ENCODE assay signal across 8 cellular contexts in the genomic region with DNA sequence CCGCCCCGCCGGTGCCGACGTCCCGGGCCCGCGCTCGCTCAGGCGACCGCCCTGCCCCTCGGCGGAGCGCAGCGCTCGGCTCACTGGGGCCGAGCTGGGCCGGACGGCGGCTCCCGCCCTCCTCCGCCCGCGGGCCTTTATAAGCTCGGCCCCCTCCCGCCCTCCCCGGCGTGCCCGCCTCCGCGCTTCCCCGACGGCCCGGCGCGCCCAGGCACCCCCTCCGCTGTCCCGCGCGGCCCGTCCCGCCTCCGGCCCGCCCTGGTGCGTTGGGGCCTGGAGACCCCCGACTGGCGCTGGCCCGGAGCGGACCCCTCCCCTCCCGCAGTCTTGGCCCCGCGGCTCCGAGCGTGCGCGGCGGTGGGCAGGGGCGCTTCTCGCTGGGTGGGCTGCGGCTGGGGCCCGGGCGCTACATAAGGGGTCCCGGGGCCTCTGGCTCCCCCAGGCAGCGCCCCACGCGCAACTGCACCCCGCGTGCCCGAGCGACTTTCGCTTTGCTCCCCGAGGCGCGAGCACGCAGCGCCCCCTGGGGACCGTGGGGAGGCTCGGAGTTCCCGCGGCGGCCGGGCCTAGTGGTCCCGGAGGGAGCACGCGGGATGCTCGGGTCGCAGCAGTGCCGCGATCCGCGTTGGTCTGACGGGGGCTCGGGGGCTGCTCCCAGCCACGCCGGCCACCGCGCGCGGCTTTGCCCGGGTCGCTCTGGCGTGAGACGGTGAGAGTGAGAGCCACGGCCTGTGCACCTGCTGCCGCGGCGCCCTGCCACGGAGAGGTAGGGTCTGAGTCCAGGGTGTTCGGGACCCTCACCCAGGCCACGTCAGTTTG. TPM values are rescaled to one million over a fixed set of nuclear protein-coding genes. Genes with fewer than 3 reads are reported as not detected.
A peak's percentile ranks its signal among the peaks of the same experiment; 100 is the strongest.
DNase-seq lines count a peak whose midpoint lies in the region; ATAC-seq and TF ChIP-seq lines count a peak whose summit lies in the region.

A gene with protein sequence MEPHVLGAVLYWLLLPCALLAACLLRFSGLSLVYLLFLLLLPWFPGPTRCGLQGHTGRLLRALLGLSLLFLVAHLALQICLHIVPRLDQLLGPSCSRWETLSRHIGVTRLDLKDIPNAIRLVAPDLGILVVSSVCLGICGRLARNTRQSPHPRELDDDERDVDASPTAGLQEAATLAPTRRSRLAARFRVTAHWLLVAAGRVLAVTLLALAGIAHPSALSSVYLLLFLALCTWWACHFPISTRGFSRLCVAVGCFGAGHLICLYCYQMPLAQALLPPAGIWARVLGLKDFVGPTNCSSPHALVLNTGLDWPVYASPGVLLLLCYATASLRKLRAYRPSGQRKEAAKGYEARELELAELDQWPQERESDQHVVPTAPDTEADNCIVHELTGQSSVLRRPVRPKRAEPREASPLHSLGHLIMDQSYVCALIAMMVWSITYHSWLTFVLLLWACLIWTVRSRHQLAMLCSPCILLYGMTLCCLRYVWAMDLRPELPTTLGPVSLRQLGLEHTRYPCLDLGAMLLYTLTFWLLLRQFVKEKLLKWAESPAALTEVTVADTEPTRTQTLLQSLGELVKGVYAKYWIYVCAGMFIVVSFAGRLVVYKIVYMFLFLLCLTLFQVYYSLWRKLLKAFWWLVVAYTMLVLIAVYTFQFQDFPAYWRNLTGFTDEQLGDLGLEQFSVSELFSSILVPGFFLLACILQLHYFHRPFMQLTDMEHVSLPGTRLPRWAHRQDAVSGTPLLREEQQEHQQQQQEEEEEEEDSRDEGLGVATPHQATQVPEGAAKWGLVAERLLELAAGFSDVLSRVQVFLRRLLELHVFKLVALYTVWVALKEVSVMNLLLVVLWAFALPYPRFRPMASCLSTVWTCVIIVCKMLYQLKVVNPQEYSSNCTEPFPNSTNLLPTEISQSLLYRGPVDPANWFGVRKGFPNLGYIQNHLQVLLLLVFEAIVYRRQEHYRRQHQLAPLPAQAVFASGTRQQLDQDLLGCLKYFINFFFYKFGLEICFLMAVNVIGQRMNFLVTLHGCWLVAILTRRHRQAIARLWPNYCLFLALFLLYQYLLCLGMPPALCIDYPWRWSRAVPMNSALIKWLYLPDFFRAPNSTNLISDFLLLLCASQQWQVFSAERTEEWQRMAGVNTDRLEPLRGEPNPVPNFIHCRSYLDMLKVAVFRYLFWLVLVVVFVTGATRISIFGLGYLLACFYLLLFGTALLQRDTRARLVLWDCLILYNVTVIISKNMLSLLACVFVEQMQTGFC (N-terminal part only) (minus strand): TSS at position 115 of the 819 bp plus-strand sequence. CDS start 256 bp downstream, outside the sequence.

- peak; percentile 14 for ATAC-seq in activated T-helper 17 cell treated with anti-CD3 and anti-CD28 coated beads, Interleukin-2, amount 50 U/mL, for 72 hours (replicated peaks)
- ATAC-seq in natural killer cell treated with Interleukin-12 subunit alpha and Interleukin-12 subunit beta and Interleukin-15 and Interleukin-18, amount 100 ng/mL, for 72 hours, result peak; percentile 62 to 80
- ATAC-seq in HG03045 (IDR thresholded peaks at IDR 0.05; ENCODE audit: unreplicated experiment), result no peak

- H2AFZ ChIP-seq in OCI-LY7 (ENCODE audit: low read length), result peak within 1 kb of the TSS; percentile 67

- peaks cover 16% of the 10 kb centered on the region for H3K4me1 Mint-ChIP-seq in activated T-helper 17 cell treated with anti-CD3 and anti-CD28 coated beads, Interleukin-2, amount 50 U/mL, for 72 hours
- peaks cover 42 to 43% of the 10 kb centered on the region in 2 donors for H3K4me1 Mint-ChIP-seq in natural killer cell treated with Interleukin-12 subunit alpha and Interleukin-12 subunit beta and Interleukin-15 and Interleukin-18, amount 100 ng/mL, for 72 hours (ENCODE audit: low read depth in 2 of 2)

- POLR2A ChIA-PET in OCI-LY7 (lab: Charles Lee), result interaction anchor here (0.6 to 1.5 kb wide), 3 partner anchors 10 to 15 kb away, joined by 3 to 4 read pairs (median 4); no protein-coding TSS in a partner anchor

- H3K9me2 ChIP-seq in OCI-LY7 (ENCODE audit: insufficient read depth, low read length), result no peaks in the 10 kb centered on the region

- H3K4me3 Mint-ChIP-seq in activated T-helper 17 cell treated with anti-CD3 and anti-CD28 coated beads, Interleukin-2, amount 50 U/mL, for 72 hours, result peak within 1 kb of the TSS; percentile 87
- peak within 1 kb of the TSS; percentile 81 for H3K4me3 Mint-ChIP-seq in natural killer cell treated with Interleukin-12 subunit alpha and Interleukin-12 subunit beta and Interleukin-15 and Interleukin-18, amount 100 ng/mL, for 72 hours

- peaks cover 41% of the 10 kb centered on the region; the same call in 1 of the 2 replicates for H3K79me2 ChIP-seq in OCI-LY7 (ENCODE audit: insufficient read depth, low read depth, low read length)

- peak; percentile 80 for DNase-seq in AG08395 (ENCODE audit: low spot score)
- peak; percentile 82 for DNase-seq in OCI-LY7 (ENCODE audit: low spot score)
- peak; percentile 53 for DNase-seq in fibroblast of peridontal ligament (ENCODE audit: extremely low read depth)
- peak; percentile 83 for DNase-seq in natural killer cell treated with Interleukin-12 subunit alpha and Interleukin-12 subunit beta and Interleukin-15 and Interleukin-18, amount 100 ng/mL, for 72 hours (ENCODE audit: low spot score)
- DNase-seq in superior temporal gyrus (ENCODE audit: extremely low spot score), result peak; percentile 59

- peak within 1 kb of the TSS; percentile 86 for H3K4me2 ChIP-seq in OCI-LY7 (ENCODE audit: low read length)

- H3K9me3 Mint-ChIP-seq in activated T-helper 17 cell treated with anti-CD3 and anti-CD28 coated beads, Interleukin-2, amount 50 U/mL, for 72 hours, result no peaks in the 10 kb centered on the region
- H3K9me3 Mint-ChIP-seq in natural killer cell treated with Interleukin-12 subunit alpha and Interleukin-12 subunit beta and Interleukin-15 and Interleukin-18, amount 100 ng/mL, for 72 hours, result no peaks in the 10 kb centered on the region

- H3K27ac Mint-ChIP-seq in activated T-helper 17 cell treated with anti-CD3 and anti-CD28 coated beads, Interleukin-2, amount 50 U/mL, for 72 hours, result no peak within 1 kb of the TSS
- H3K27ac Mint-ChIP-seq in natural killer cell treated with Interleukin-12 subunit alpha and Interleukin-12 subunit beta and Interleukin-15 and Interleukin-18, amount 100 ng/mL, for 72 hours, result peak within 1 kb of the TSS; percentile 87 to 94

- H3K9me3 ChIP-seq in OCI-LY7 (ENCODE audit: low read length), result no peaks in the 10 kb centered on the region

- intact Hi-C loops in OCI-LY7 (cut with micrococcal nuclease; ENCODE audit: unreplicated experiment), result loop anchor here (1.0 kb wide), 1 partner anchor 17 kb away; no protein-coding TSS in a partner anchor

- peak within 1 kb of the TSS; percentile 57 for H3K27ac ChIP-seq in OCI-LY7 (ENCODE audit: low read depth, low read length, poor library complexity, severe bottlenecking)

- H3K27me3 Mint-ChIP-seq in activated T-helper 17 cell treated with anti-CD3 and anti-CD28 coated beads, Interleukin-2, amount 50 U/mL, for 72 hours, result no peaks in the 10 kb centered on the region
- no peaks in the 10 kb centered on the region for H3K27me3 Mint-ChIP-seq in natural killer cell treated with Interleukin-12 subunit alpha and Interleukin-12 subunit beta and Interleukin-15 and Interleukin-18, amount 100 ng/mL, for 72 hours

- no peaks in the 10 kb centered on the region for H3K36me3 ChIP-seq in OCI-LY7 (ENCODE audit: insufficient read depth, low read length)

- H3K36me3 Mint-ChIP-seq in activated T-helper 17 cell treated with anti-CD3 and anti-CD28 coated beads, Interleukin-2, amount 50 U/mL, for 72 hours (ENCODE audit: low read depth), result peaks cover 13% of the 10 kb centered on the region
- H3K36me3 Mint-ChIP-seq in natural killer cell treated with Interleukin-12 subunit alpha and Interleukin-12 subunit beta and Interleukin-15 and Interleukin-18, amount 100 ng/mL, for 72 hours, result no peaks in the 10 kb centered on the region

- CTCF ChIA-PET in OCI-LY7 (lab: Charles Lee; ENCODE audit: unreplicated experiment), result interaction anchor here (0.6 to 0.7 kb wide), 2 partner anchors 42 to 80 kb away, joined by 3 to 4 read pairs; no protein-coding TSS in a partner anchor

- peaks cover 51% of the 10 kb centered on the region for H3K4me1 ChIP-seq in OCI-LY7 (ENCODE audit: insufficient read depth, low read length, poor library complexity, severe bottlenecking)

- peak; percentile 82 for TF ChIP-seq CTCF in OCI-LY7 (conservative IDR thresholded peaks at IDR 0.05; ENCODE audit: low read length)

- no TSS peak for BruUV-seq in OCI-LY7 (replicated peaks; lab: Mats Ljungman, UMichigan)

- H3K4me3 ChIP-seq in OCI-LY7 (ENCODE audit: low read depth, low read length, poor library complexity, severe bottlenecking), result peak within 1 kb of the TSS; percentile 83

- peak; percentile 75 for TF ChIP-seq POLR2A in GM19193 (IDR thresholded peaks at IDR 0.05; ENCODE audit: extremely low read depth, insufficient read depth, insufficient read length)

- no peaks in the 10 kb centered on the region for H4K20me1 ChIP-seq in OCI-LY7 (ENCODE audit: insufficient read depth, low read length)

RNA-seq across cellular contexts. Expression of the gene that starts here (rescaled TPM):
- 123 and 144 TPM in 2 replicates for total RNA-seq in OCI-LY7 (2014; rRNA removed; shearing (Covaris generic))
- 154 and 157 TPM in 2 replicates for total RNA-seq in OCI-LY7 (2022)
- 100 to 1,000 TPM; 197 to 326 TPM for total RNA-seq in activated T-helper 17 cell treated with anti-CD3 and anti-CD28 coated beads, Interleukin-2, amount 50 U/mL, for 72 hours
- total RNA-seq in natural killer cell treated with Interleukin-12 subunit alpha and Interleukin-12 subunit beta and Interleukin-15 and Interleukin-18, amount 100 ng/mL, for 72 hours, result 100 to 1,000 TPM in 1 of 2 donors, 10 to 100 TPM in 1; 84.8 to 298 TPM
